In genomic region chr9:134443169-134444039, GRCh38 we compare ENCODE assay signal across 8 cellular contexts.
DNase-seq lines count a peak whose midpoint lies in the region; ATAC-seq and TF ChIP-seq lines count a peak whose summit lies in the region.

No MANE protein-coding gene starts in this region.

- peaks cover 0 to 8% of the 10 kb centered on the region in 2 donors for H3K4me1 ChIP-seq in lung (ENCODE audit: control insufficient read depth in 2 of 2, insufficient read depth in 2 of 2, low read length in 2 of 2)

- peak; percentile 84 for ATAC-seq in GM18520 (IDR thresholded peaks at IDR 0.05; ENCODE audit: unreplicated experiment)
- ATAC-seq in HG03439 (IDR thresholded peaks at IDR 0.05; ENCODE audit: unreplicated experiment), result peak; percentile 72
- peak; percentile 93 for ATAC-seq in lung (ENCODE audit: insufficient read depth, low FRiP score)

- peak overlapping the region in 1 of 2 donors; percentile 23 for H3K27ac ChIP-seq in lung (ENCODE audit: low read depth in 1 of 2, low read length in 1 of 2)

- in situ Hi-C loops in ACHN (cut with HindIII; ENCODE audit: low pct_ligation_motif_present, low pct_unique_long_range_greater_than_20kb, low sequenced_read_pairs), result loop anchor here (25.0 kb wide), 1 partner anchor 256 kb away; no protein-coding TSS in a partner anchor

- no peaks in the 10 kb centered on the region for H3K36me3 Mint-ChIP-seq in activated CD4-positive, alpha-beta memory T cell treated with anti-CD3 and anti-CD28 coated beads, Interleukin-2, amount 10 ng/mL, durations not matched to agents 7 days and 5 days (ENCODE audit: low read depth)

- 12 to 15% methylated on average over 26 to 27 of the region's 27 CpGs for WGBS in lung, 2 donors

- no peak overlapping the region for H3K4me3 Mint-ChIP-seq in activated CD4-positive, alpha-beta memory T cell treated with anti-CD3 and anti-CD28 coated beads, Interleukin-2, amount 10 ng/mL, durations not matched to agents 7 days and 5 days

- peaks cover 5% of the 10 kb centered on the region for H3K9me3 Mint-ChIP-seq in activated CD4-positive, alpha-beta memory T cell treated with anti-CD3 and anti-CD28 coated beads, Interleukin-2, amount 10 ng/mL, durations not matched to agents 7 days and 5 days

- H3K27me3 Mint-ChIP-seq in activated CD4-positive, alpha-beta memory T cell treated with anti-CD3 and anti-CD28 coated beads, Interleukin-2, amount 10 ng/mL, durations not matched to agents 7 days and 5 days, result peaks cover 13% of the 10 kb centered on the region

- POLR2A ChIA-PET in activated CD4-positive, alpha-beta memory T cell treated with anti-CD3 and anti-CD28 coated beads, Interleukin-2, amount 10 ng/mL, durations not matched to agents 7 days and 5 days (lab: Charles Lee), result interaction anchor here (0.7 to 2.1 kb wide), 4 partner anchors 13 to 280 kb away, joined by 3 to 7 read pairs (median 4); no protein-coding TSS in a partner anchor

- no peaks in the 10 kb centered on the region for H3K27me3 ChIP-seq in lung (ENCODE audit: control insufficient read depth, insufficient read depth)

- TF ChIP-seq CTCF in lung (IDR thresholded peaks at IDR 0.05; ENCODE audit: control extremely low read depth, extremely low read depth), result peak; percentile 97

- DNase-seq in ACHN, result peak; percentile 86
- peak; percentile 54 for DNase-seq in NCI-H748 treated with DMSO at 0.1 percent for 48 hours (lab: John Stamatoyannopoulos, UW)
- peak; percentile 93 for DNase-seq in activated CD4-positive, alpha-beta memory T cell treated with anti-CD3 and anti-CD28 coated beads, Interleukin-2, amount 10 ng/mL, durations not matched to agents 7 days and 5 days
- peak; percentile 84 for DNase-seq in dermis blood vessel endothelial cell
- DNase-seq in lung (ENCODE audit: low spot score), result peak; percentile 90
- peak; percentile 72 to 83 (median 78) for DNase-seq in stimulated activated CD4-positive, alpha-beta T cell treated with anti-CD3 and anti-CD28 coated beads, TNF-alpha, amount 100 ng/mL, for 4 hours (ENCODE audit: low read depth in 3 of 3)

- no peaks in the 10 kb centered on the region for H3K9me3 ChIP-seq in lung (ENCODE audit: control insufficient read depth in 2 of 2, insufficient read depth in 1 of 2, low read length in 1 of 2)

- H3K27ac Mint-ChIP-seq in activated CD4-positive, alpha-beta memory T cell treated with anti-CD3 and anti-CD28 coated beads, Interleukin-2, amount 10 ng/mL, durations not matched to agents 7 days and 5 days, result peak overlapping the region; percentile 44

- peaks cover 0 to 2% of the 10 kb centered on the region in 2 donors for H3K36me3 ChIP-seq in lung (ENCODE audit: control insufficient read depth in 2 of 2, insufficient read depth in 2 of 2, low read length in 2 of 2)

- CTCF ChIA-PET in activated CD4-positive, alpha-beta memory T cell treated with anti-CD3 and anti-CD28 coated beads, Interleukin-2, amount 10 ng/mL, durations not matched to agents 7 days and 5 days (lab: Charles Lee), result interaction anchor here (0.6 to 2.3 kb wide), 19 partner anchors 36 to 307 kb away, joined by 3 to 46 read pairs (median 5); partner anchors contain the start of genes RNU6ATAC and WDR5

- H3K4me1 Mint-ChIP-seq in activated CD4-positive, alpha-beta memory T cell treated with anti-CD3 and anti-CD28 coated beads, Interleukin-2, amount 10 ng/mL, durations not matched to agents 7 days and 5 days, result peaks cover 17% of the 10 kb centered on the region

- H3K4me3 ChIP-seq in lung, result no peak overlapping the region
